In genomic region chr5:146828385-146828784, GRCh38 we compare ENCODE assay signal across 1 cellular context.
TF ChIP-seq lines count a peak whose summit lies in the region.

No MANE protein-coding gene starts in this region.

TF ChIP-seq in SK-N-SH, 30 proteins besides CTCF, POLR2A, EP300 and RAD21 (continued from another document):
- no peak for TF ChIP-seq USF1 (IDR thresholded peaks at IDR 0.05; ENCODE audit: borderline replicate concordance, low read depth)
- no peak for TF ChIP-seq GABPA (IDR thresholded peaks at IDR 0.05; ENCODE audit: low read depth)
- TF ChIP-seq NFIC (IDR thresholded peaks at IDR 0.05; ENCODE audit: borderline replicate concordance) = no peak; the same call in 1 of the 2 replicates
- TF ChIP-seq NRF1 (IDR thresholded peaks at IDR 0.05; ENCODE audit: low read depth, low read length) = no peak
- peak; percentile 16; the same call in 1 of the 2 replicates for TF ChIP-seq RXRA (IDR thresholded peaks at IDR 0.05; ENCODE audit: borderline replicate concordance, low read depth)
- no peak for TF ChIP-seq REST (IDR thresholded peaks at IDR 0.05; ENCODE audit: low read depth, low read length)
- 0 out of 2 replicates have a peak, but pooled peaks have one; percentile 29 for TF ChIP-seq MAX (IDR thresholded peaks at IDR 0.05; ENCODE audit: low read depth)
- no peak for TF ChIP-seq FOXJ3 (CRISPR knock-in tag; IDR thresholded peaks at IDR 0.05)
- peak; percentile 62; the same call in 1 of the 2 replicates for TF ChIP-seq FOSL2 (IDR thresholded peaks at IDR 0.05; ENCODE audit: borderline replicate concordance, low read depth)
- no peak for TF ChIP-seq IRF3 (IDR thresholded peaks at IDR 0.05; ENCODE audit: low read depth, low read length)
- TF ChIP-seq ELF1 (IDR thresholded peaks at IDR 0.05) = no peak
- peak; percentile 27; the same call in 1 of the 2 replicates for TF ChIP-seq SIN3A (IDR thresholded peaks at IDR 0.05; ENCODE audit: borderline replicate concordance, low read depth, low read length)
- TF ChIP-seq YY1 (IDR thresholded peaks at IDR 0.05; ENCODE audit: low read depth) = no peak
- TF ChIP-seq TCF12 (IDR thresholded peaks at IDR 0.05) = peak; percentile 90
- TF ChIP-seq TEAD4 (IDR thresholded peaks at IDR 0.05; ENCODE audit: borderline replicate concordance, insufficient read depth) = peak; percentile 91
- TF ChIP-seq FOXM1 (IDR thresholded peaks at IDR 0.05; ENCODE audit: low read depth) = peak; percentile 72; the same call in 1 of the 2 replicates
- peak; percentile 17; the same call in 1 of the 2 replicates for TF ChIP-seq SMC3 (IDR thresholded peaks at IDR 0.05; ENCODE audit: low read depth, low read length)
- no peak for TF ChIP-seq MXI1 (IDR thresholded peaks at IDR 0.05; ENCODE audit: low read depth, low read length)
- peak; percentile 65 for TF ChIP-seq PBX3 (IDR thresholded peaks at IDR 0.05)
- TF ChIP-seq MEF2A (IDR thresholded peaks at IDR 0.05; ENCODE audit: borderline replicate concordance, low read depth) = peak; percentile 95
- TF ChIP-seq JUND (IDR thresholded peaks at IDR 0.05) = peak; percentile 70
- TF ChIP-seq ZBTB33 (IDR thresholded peaks at IDR 0.05; ENCODE audit: borderline replicate concordance, low read depth) = 0 out of 2 replicates have a peak, but pooled peaks have one; percentile 44
- no peak for TF ChIP-seq TAF1 (IDR thresholded peaks at IDR 0.05; ENCODE audit: borderline replicate concordance, low read depth, low read length)
- TF ChIP-seq RFX5 (IDR thresholded peaks at IDR 0.05; ENCODE audit: low read length) = no peak
- peak; percentile 56; the same call in 1 of the 2 replicates for TF ChIP-seq GATA2 (CRISPR knock-in tag; IDR thresholded peaks at IDR 0.05)
- peak; percentile 36 for TF ChIP-seq CHD2 (IDR thresholded peaks at IDR 0.05; ENCODE audit: low read length, partially characterized antibody)
